ENCODE assay signal across 1 cellular context in genomic region chr11:112279901-112280267, GRCh38.
TF ChIP-seq lines count a peak whose summit lies in the region.

No MANE protein-coding gene starts in this region.

TF ChIP-seq in SK-N-SH treated with all-trans-retinoic acid at 6 μM for 48 hours, 23 proteins besides CTCF, POLR2A, EP300 and RAD21 (continued from another document):
- TF ChIP-seq ZNF70 (CRISPR knock-in tag; IDR thresholded peaks at IDR 0.05) (no peak), CREB5 (CRISPR knock-in tag; IDR thresholded peaks at IDR 0.05; ENCODE audit: low read depth) (no peak)
